ENCODE assay signal across 25 cellular contexts in the genomic region with DNA sequence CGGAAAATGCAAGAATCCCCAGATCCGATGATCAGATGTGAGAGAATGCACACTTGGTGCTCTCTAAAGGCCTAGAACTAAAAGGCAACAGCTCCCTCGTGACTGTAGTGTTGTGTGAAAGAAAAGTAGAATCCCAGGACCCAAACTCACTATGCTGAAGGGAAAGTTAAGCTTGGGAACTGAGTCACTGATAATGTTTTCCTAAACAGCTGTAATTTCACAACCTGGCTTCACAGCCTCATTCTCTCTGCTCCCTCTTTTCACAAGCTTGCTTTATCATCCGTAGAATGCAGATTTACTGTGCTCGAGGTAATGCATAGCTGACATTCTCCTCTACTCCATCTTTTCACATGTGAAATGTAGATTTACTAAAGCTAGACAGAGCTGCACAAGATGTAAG.
A peak's percentile ranks its signal among the peaks of the same experiment; 100 is the strongest.
DNase-seq lines count a peak whose midpoint lies in the region; ATAC-seq and TF ChIP-seq lines count a peak whose summit lies in the region.
"Had no signal": no experiment of that assay in that cellular context is flagged by ENCODE, and none has a peak within 500 bp of the region (broad histone marks: within the 10 kb centered on the region; RNA-seq: fewer than 3 reads in every experiment).

No MANE protein-coding gene starts in this region.

- TF ChIP-seq CTCF in epithelial cell of proximal tubule (conservative IDR thresholded peaks at IDR 0.05; ENCODE audit: low read depth, low read length) (no peak), type B pancreatic cell (conservative IDR thresholded peaks at IDR 0.05) (no peak), GM13977 (IDR thresholded peaks at IDR 0.05; ENCODE audit: extremely low read depth, insufficient read depth, missing control alignments) (no peak)

- DNase-seq in Right ventricle myocardium superior (no peak), cardiac septum (ENCODE audit: low spot score) (no peak), epithelial cell of proximal tubule (ENCODE audit: low read depth) (peak; percentile 83), kidney glomerular epithelial cell (lab: John Stamatoyannopoulos, UW) (peak; percentile 40), type B pancreatic cell (ENCODE audit: extremely low spot score, unreplicated experiment) (no peak), GM13977 (ENCODE audit: low spot score) (no peak)
- DNase-seq: 8988T; activated CD8-positive, alpha-beta T cell treated with anti-CD3 and anti-CD28 coated beads, Interleukin-2, amount 10 ng/mL, durations not matched to agents 7 days and 5 days; activated naive CD4-positive, alpha-beta T cell; activated T-cell treated with anti-CD3 and anti-CD28 coated beads, Interleukin-2, amount 50 U/mL, for 1 hour; anterior cingulate cortex; Caco-2; effector memory CD8-positive, alpha-beta T cell; H9; kidney; naive thymus-derived CD4-positive, alpha-beta T cell; NCI-H1417; NCI-H526; stimulated activated CD4-positive, alpha-beta T cell treated with anti-CD3 and anti-CD28 coated beads, Interleukin-12 subunit alpha, Interleukin-12 subunit beta, amount 100 ng/mL, for 4 hours had no signal

- intact Hi-C loops in Right ventricle myocardium superior (cut with DNase I) (no loop called here), cardiac septum (cut with DNase I) (no loop called here)

- ATAC-seq in Right ventricle myocardium superior (ENCODE audit: poor library complexity), result peak; percentile 49
- ATAC-seq in HG03354 (IDR thresholded peaks at IDR 0.05; ENCODE audit: poor library complexity, severe bottlenecking, unreplicated experiment), result no peak
- no peak for ATAC-seq in HG02973 (IDR thresholded peaks at IDR 0.05; ENCODE audit: unreplicated experiment)
- ATAC-seq: activated CD4-positive, CD25-positive, alpha-beta regulatory T cell treated with anti-CD3 and anti-CD28 coated beads, Interleukin-2, amount 50 U/mL, for 24 hours; activated CD8-positive, alpha-beta T cell treated with anti-CD3 and anti-CD28 coated beads, Interleukin-2, amount 10 ng/mL, durations not matched to agents 7 days and 5 days; effector memory CD8-positive, alpha-beta T cell; naive thymus-derived CD4-positive, alpha-beta T cell had no signal

- H3K4me3 ChIP-seq in epithelial cell of proximal tubule (ENCODE audit: low read depth, low read length), result no peak overlapping the region
- H3K4me3 ChIP-seq: BLaER1, prostate gland had no signal

- in situ Hi-C loops in GM13977 (cut with MboI; ENCODE audit: low pct_unique_long_range_greater_than_20kb, low sequenced_read_pairs, unreplicated experiment), result no loop called here

- peaks cover 8% of the 10 kb centered on the region for H3K9me3 Mint-ChIP-seq in type B pancreatic cell
- H3K9me3 Mint-ChIP-seq: effector memory CD8-positive, alpha-beta T cell had no signal

- H3K36me3 Mint-ChIP-seq in type B pancreatic cell, result peaks cover 16% of the 10 kb centered on the region
- H3K36me3 Mint-ChIP-seq: memory B cell; naive thymus-derived CD4-positive, alpha-beta T cell had no signal

- H3K4me1 Mint-ChIP-seq in type B pancreatic cell (ENCODE audit: unreplicated experiment), result peaks cover 13% of the 10 kb centered on the region
- H3K4me1 Mint-ChIP-seq: memory B cell had no signal

- H3K27ac Mint-ChIP-seq in type B pancreatic cell, result peak overlapping the region; percentile 12
- H3K27ac Mint-ChIP-seq: activated CD8-positive, alpha-beta T cell treated with anti-CD3 and anti-CD28 coated beads, Interleukin-2, amount 10 ng/mL, durations not matched to agents 7 days and 5 days; effector memory CD8-positive, alpha-beta T cell; H9; memory B cell; naive thymus-derived CD4-positive, alpha-beta T cell had no signal

- H3K27me3 Mint-ChIP-seq in type B pancreatic cell, result no peaks in the 10 kb centered on the region

- no peak overlapping the region for H3K4me3 Mint-ChIP-seq in type B pancreatic cell
- H3K4me3 Mint-ChIP-seq: activated CD8-positive, alpha-beta T cell treated with anti-CD3 and anti-CD28 coated beads, Interleukin-2, amount 10 ng/mL, durations not matched to agents 7 days and 5 days; effector memory CD8-positive, alpha-beta T cell; H9; memory B cell had no signal

Comparison
In these comparisons a context has a peak if more than half of its experiments do, and no peak if none do; other contexts are left out.
1. DNase-seq: peak in epithelial cell of proximal tubule (single experiment) and kidney glomerular epithelial cell (single experiment); none in Right ventricle myocardium superior (single experiment), cardiac septum (single experiment), type B pancreatic cell (single experiment) and GM13977 (single experiment).